16 cellular contexts compared by ENCODE assay signal in genomic region chr14:60311417-60311816, GRCh38.
DNase-seq lines count a peak whose midpoint lies in the region; ATAC-seq and TF ChIP-seq lines count a peak whose summit lies in the region.
"Had no signal": no experiment of that assay in that cellular context is flagged by ENCODE, and none has a peak within 500 bp of the region (broad histone marks: within the 10 kb centered on the region; RNA-seq: fewer than 3 reads in every experiment).

No MANE protein-coding gene starts in this region.

- ATAC-seq in HG02588 (IDR thresholded peaks at IDR 0.05; ENCODE audit: unreplicated experiment): no peak

- no peaks in the 10 kb centered on the region for H3K9me3 Mint-ChIP-seq in neural progenitor cell
- H3K9me3 Mint-ChIP-seq: memory B cell had no signal

- H2AFZ ChIP-seq in mammary epithelial cell (ENCODE audit: low read depth, low read length) (no peak overlapping the region), neural progenitor cell (replicated peaks) (no peak overlapping the region)
- H2AFZ ChIP-seq: parathyroid adenoma had no signal

- peak; percentile 9 for DNase-seq in HCEC 1CT
- peak; percentile 7 for DNase-seq in NCI-H226
- DNase-seq in mammary epithelial cell: peak; percentile 11
- peak; percentile 34 for DNase-seq in mucosa of gallbladder (ENCODE audit: low spot score)
- DNase-seq in NCI-H82 (lab: John Stamatoyannopoulos, UW): no peak
- DNase-seq in ecto neural progenitor cell (ENCODE audit: low spot score): no peak
- no peak for DNase-seq in neural progenitor cell (ENCODE audit: low spot score)
- DNase-seq: activated CD4-positive, CD25-positive, alpha-beta regulatory T cell; NCI-H774; SIG-M5; thyroid gland had no signal

- H3K79me2 ChIP-seq in mammary epithelial cell (ENCODE audit: insufficient read depth, low read length) (no peaks in the 10 kb centered on the region), neural progenitor cell (ENCODE audit: low read depth) (no peaks in the 10 kb centered on the region)
- H3K79me2 ChIP-seq: parathyroid adenoma had no signal

- no peaks in the 10 kb centered on the region for H3K9me3 ChIP-seq in mammary epithelial cell (replicated peaks; ENCODE audit: insufficient read depth, low read length)
- no peaks in the 10 kb centered on the region for H3K9me3 ChIP-seq in neural progenitor cell (ENCODE audit: low read depth)
- H3K9me3 ChIP-seq: adrenal gland, thyroid gland had no signal

- no peak overlapping the region for H3K4me3 Mint-ChIP-seq in neural progenitor cell
- H3K4me3 Mint-ChIP-seq: memory B cell had no signal

- H3K4me3 ChIP-seq in mammary epithelial cell (replicated peaks in 1 of 3; ENCODE audit: insufficient read depth in 1 of 3, low read depth in 2 of 3, low read length in 3 of 3): no peak overlapping the region
- H3K4me3 ChIP-seq in neural progenitor cell: no peak overlapping the region
- H3K4me3 ChIP-seq: adrenal gland, thyroid gland had no signal

- H4K20me1 ChIP-seq in mammary epithelial cell (ENCODE audit: insufficient read depth, low read length) (no peaks in the 10 kb centered on the region), neural progenitor cell (ENCODE audit: low read depth) (no peaks in the 10 kb centered on the region)

- in situ Hi-C loops in mammary epithelial cell (cut with MboI; ENCODE audit: low sequenced_read_pairs in 2 of 2): no loop called here

- CTCF ChIA-PET in mammary epithelial cell (lab: Charles Lee; ENCODE audit: low non-redundant PET): no interaction called here

- no peak overlapping the region for H3K9ac ChIP-seq in mammary epithelial cell (ENCODE audit: insufficient read depth, low read length)
- no peak overlapping the region for H3K9ac ChIP-seq in neural progenitor cell
- H3K9ac ChIP-seq: parathyroid adenoma had no signal

- intact Hi-C loops in mammary epithelial cell (cut with micrococcal nuclease): no loop called here

- H3K4me2 ChIP-seq in mammary epithelial cell (ENCODE audit: insufficient read depth, low read depth, low read length) (no peak overlapping the region), neural progenitor cell (no peak overlapping the region)

- TF ChIP-seq CTCF in mammary epithelial cell (conservative IDR thresholded peaks at IDR 0.05 in 1 of 2, IDR thresholded peaks at IDR 0.05 in 1 of 2; ENCODE audit: extremely low read depth in 1 of 2, insufficient read depth in 1 of 2, low read depth in 1 of 2, low read length in 2 of 2) (no peak), neural progenitor cell (IDR thresholded peaks at IDR 0.05) (no peak)

- BruUV-seq in mammary epithelial cell (replicated peaks; lab: Mats Ljungman, UMichigan): no TSS peak

- H3K27me3 Mint-ChIP-seq in neural progenitor cell (ENCODE audit: insufficient read depth, low read depth): no peaks in the 10 kb centered on the region

- H3K27me3 ChIP-seq in mammary epithelial cell (ENCODE audit: insufficient read depth, low read length) (no peaks in the 10 kb centered on the region), neural progenitor cell (peaks cover 2% of the 10 kb centered on the region)
- H3K27me3 ChIP-seq: adrenal gland, thyroid gland had no signal

- H3F3A ChIP-seq in neural progenitor cell (ENCODE audit: low read depth): peaks cover 8% of the 10 kb centered on the region

- dilution Hi-C loops in mammary epithelial cell (cut with HindIII; ENCODE audit: low sequenced_read_pairs): no loop called here

- H3K27ac Mint-ChIP-seq in neural progenitor cell: no peak overlapping the region
- H3K27ac Mint-ChIP-seq: memory B cell had no signal

- no peaks in the 10 kb centered on the region for H3K36me3 ChIP-seq in mammary epithelial cell (ENCODE audit: insufficient read depth, low read length)
- H3K36me3 ChIP-seq in neural progenitor cell: no peaks in the 10 kb centered on the region
- H3K36me3 ChIP-seq: adrenal gland, thyroid gland had no signal

- no peaks in the 10 kb centered on the region for H3K36me3 Mint-ChIP-seq in neural progenitor cell

- H3K4me1 ChIP-seq in mammary epithelial cell (ENCODE audit: insufficient read depth, low read length): no peaks in the 10 kb centered on the region
- H3K4me1 ChIP-seq in neural progenitor cell: peaks cover 12% of the 10 kb centered on the region
- H3K4me1 ChIP-seq: parathyroid adenoma, thyroid gland had no signal

- peaks cover 28% of the 10 kb centered on the region for H3K4me1 Mint-ChIP-seq in neural progenitor cell

- H3K27ac ChIP-seq in mammary epithelial cell (ENCODE audit: insufficient read depth, low read depth, low read length): no peak overlapping the region
- no peak overlapping the region for H3K27ac ChIP-seq in neural progenitor cell
- H3K27ac ChIP-seq: adrenal gland, HL-60, parathyroid adenoma, thyroid gland had no signal

- WGBS in mammary epithelial cell (ENCODE audit: low coverage, missing lambda C conversion rate): 31% methylated on average over 4 of the region's 4 CpGs

Comparison
In these comparisons a context has a peak if more than half of its experiments do, and no peak if none do; other contexts are left out.
1. DNase-seq: peak in HCEC 1CT (single experiment), NCI-H226 (single experiment), mammary epithelial cell (single experiment) and mucosa of gallbladder (single experiment); none in NCI-H82 (single experiment), ecto neural progenitor cell (single experiment) and neural progenitor cell (single experiment).